ENCODE assay signal across 10 cellular contexts in genomic region chr13:44271031-44271433, GRCh38.
DNase-seq lines count a peak whose midpoint lies in the region; ATAC-seq and TF ChIP-seq lines count a peak whose summit lies in the region.
"Had no signal": no experiment of that assay in that cellular context is flagged by ENCODE, and none has a peak within 500 bp of the region (broad histone marks: within the 10 kb centered on the region; RNA-seq: fewer than 3 reads in every experiment).

No MANE protein-coding gene starts in this region.

- WGBS in heart left ventricle, 4 donors, result 37 to 47% (median 43%) methylated on average over 4 of the region's 4 CpGs

- DNase-seq in heart left ventricle, result no peak
- DNase-seq in Right ventricle myocardium inferior (ENCODE audit: missing footprints), result no peak
- peak; percentile 77 for DNase-seq in epithelial cell of esophagus (ENCODE audit: low read depth)
- no peak for DNase-seq in HPDE6-E6E7 (ENCODE audit: extremely low spot score)
- DNase-seq in activated CD4-positive, alpha-beta T cell treated with anti-CD3 and anti-CD28 coated beads for 48 hours, result no peak
- DNase-seq: NCI-H2107, SHP77 treated with DMSO at 0.1 percent for 48 hours had no signal

- H3K9me3 ChIP-seq in heart left ventricle, result no peaks in the 10 kb centered on the region
- H3K9me3 ChIP-seq in muscle layer of duodenum (ENCODE audit: control insufficient read depth in 1 of 2, low read length in 2 of 2), result no peaks in the 10 kb centered on the region

- TF ChIP-seq CTCF in heart left ventricle (IDR thresholded peaks at IDR 0.05) (no peak), epithelial cell of esophagus (IDR thresholded peaks at IDR 0.05; ENCODE audit: insufficient read depth, low read depth, low read length, missing control alignments) (no peak)

- H3K4me1 ChIP-seq in heart left ventricle (peaks cover 2 to 44% (median 33%) of the 10 kb centered on the region in 12 donors), muscle layer of duodenum (ENCODE audit: control insufficient read depth in 1 of 2, insufficient read depth in 2 of 2, low read length in 2 of 2) (peaks cover 12 to 26% of the 10 kb centered on the region in 2 donors)

- intact Hi-C loops in heart left ventricle (cut with DNase I) (loop anchor here in 1 of 10 donors (5.0 kb wide), 1 partner anchor 36 kb away; no protein-coding TSS in a partner anchor), Right ventricle myocardium inferior (cut with DNase I) (no loop called here)

- H3K36me3 ChIP-seq in heart left ventricle, result no peaks in the 10 kb centered on the region
- H3K36me3 ChIP-seq in muscle layer of duodenum (ENCODE audit: control insufficient read depth in 1 of 2, insufficient read depth in 2 of 2, low read length in 2 of 2), result no peaks in the 10 kb centered on the region

- H3K27ac ChIP-seq in heart left ventricle (peak overlapping the region; percentile 29 to 85 (median 70)), muscle layer of duodenum (ENCODE audit: low read length) (peak overlapping the region; percentile 35)

- TF ChIP-seq POLR2A in heart left ventricle (IDR thresholded peaks at IDR 0.05), result no peak

- H3K27me3 ChIP-seq in heart left ventricle, result no peaks in the 10 kb centered on the region
- H3K27me3 ChIP-seq in muscle layer of duodenum (ENCODE audit: low read depth, low read length), result no peaks in the 10 kb centered on the region

- H3K4me3 ChIP-seq in heart left ventricle (no peak overlapping the region), epithelial cell of esophagus (ENCODE audit: low read length) (no peak overlapping the region), muscle layer of duodenum (ENCODE audit: low read depth in 1 of 2, low read length in 2 of 2) (peak overlapping the region in 1 of 2 donors; percentile 19)

- ATAC-seq in heart left ventricle (peak; percentile 11 to 77 (median 68)), Right ventricle myocardium inferior (no peak), HG03439 (IDR thresholded peaks at IDR 0.05; ENCODE audit: unreplicated experiment) (no peak), HG03039 (IDR thresholded peaks at IDR 0.05; ENCODE audit: unreplicated experiment) (no peak)

Comparison
In these comparisons a context has a peak if more than half of its experiments do, and no peak if none do; other contexts are left out.
1. ATAC-seq: peak in heart left ventricle (4 of 4); none in Right ventricle myocardium inferior (single experiment), HG03439 (single experiment) and HG03039 (single experiment).